8 cellular contexts compared by ENCODE assay signal in the genomic region with DNA sequence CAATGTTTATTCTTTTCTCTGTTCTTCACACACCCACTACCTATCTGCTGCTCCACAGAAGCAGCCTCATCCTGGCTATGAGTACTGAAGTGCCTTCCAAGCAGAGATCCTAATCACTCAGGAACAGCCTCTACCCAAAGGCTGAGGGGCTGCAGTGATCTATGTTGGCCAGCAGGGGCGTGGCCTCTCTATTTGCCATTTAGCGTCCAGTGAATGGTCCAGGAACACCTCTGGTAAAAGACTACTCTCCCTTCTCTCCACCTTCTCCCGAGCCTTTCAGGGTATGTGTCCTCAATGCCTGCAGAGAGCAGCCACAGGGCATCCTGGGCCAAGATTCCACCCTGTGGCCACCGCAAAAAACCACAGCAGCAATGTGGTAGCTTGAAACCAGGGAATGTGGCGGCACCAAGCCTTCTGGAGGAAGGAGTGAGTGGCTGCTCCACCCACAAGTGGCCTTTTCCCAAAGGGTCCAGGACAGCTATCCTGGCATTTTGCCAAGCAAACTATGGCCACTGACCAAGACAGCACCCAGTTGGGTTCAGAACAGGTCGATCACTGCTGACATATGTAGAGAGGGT.
A peak's percentile ranks its signal among the peaks of the same experiment; 100 is the strongest.
DNase-seq lines count a peak whose midpoint lies in the region; ATAC-seq and TF ChIP-seq lines count a peak whose summit lies in the region.

No MANE protein-coding gene starts in this region.

- H3K4me3 ChIP-seq in AG04450 (ENCODE audit: low read depth, low read length) (no peak overlapping the region), parathyroid adenoma (ENCODE audit: low read depth, low read length) (no peak overlapping the region)

- no peaks in the 10 kb centered on the region for H3K79me2 ChIP-seq in parathyroid adenoma

- no peaks in the 10 kb centered on the region for H3K4me1 ChIP-seq in parathyroid adenoma

- H3K9me3 ChIP-seq in AG04450 (ENCODE audit: control insufficient read depth, insufficient read depth, low read length) (no peaks in the 10 kb centered on the region; the same call in 1 of the 2 replicates), parathyroid adenoma (ENCODE audit: control insufficient read depth, low read length) (no peaks in the 10 kb centered on the region)

- ATAC-seq in HG03280 (IDR thresholded peaks at IDR 0.05; ENCODE audit: unreplicated experiment), result no peak

- CTCF ChIA-PET in AG04450 (lab: Charles Lee), result interaction anchor here (0.6 to 3.1 kb wide), 4 partner anchors 26 to 389 kb away, joined by 3 to 38 read pairs (median 14); no protein-coding TSS in a partner anchor

- H3K9ac ChIP-seq in parathyroid adenoma, result no peak overlapping the region

- TF ChIP-seq CTCF in AG04450 (IDR thresholded peaks at IDR 0.05; ENCODE audit: low read depth, low read length) (peak; percentile 62), VCaP (conservative IDR thresholded peaks at IDR 0.05) (peak; percentile 88), parathyroid adenoma (IDR thresholded peaks at IDR 0.05) (peak; percentile 89)

- no peak overlapping the region for H3K4me2 ChIP-seq in parathyroid adenoma (ENCODE audit: low read length)

- H2AFZ ChIP-seq in parathyroid adenoma, result no peak overlapping the region

- POLR2A ChIA-PET in AG04450 (lab: Yijun Ruan, JAX), result interaction anchor here (0.6 kb wide), 1 partner anchor 370 kb away, joined by 4 read pairs; no protein-coding TSS in a partner anchor

- no peak overlapping the region for H3K27ac ChIP-seq in AG04450 (ENCODE audit: low read depth, low read length)
- no peak overlapping the region for H3K27ac ChIP-seq in VCaP
- no peak overlapping the region for H3K27ac ChIP-seq in parathyroid adenoma

- H3K36me3 ChIP-seq in parathyroid adenoma (ENCODE audit: control insufficient read depth, insufficient read depth, low read length), result no peaks in the 10 kb centered on the region

- no peak for TF ChIP-seq POLR2A in erythroblast (IDR thresholded peaks at IDR 0.05; ENCODE audit: low read length)

- peaks cover 8% of the 10 kb centered on the region for H3K27me3 ChIP-seq in AG04450 (ENCODE audit: control insufficient read depth, insufficient read depth, low read length)
- no peaks in the 10 kb centered on the region for H3K27me3 ChIP-seq in parathyroid adenoma (ENCODE audit: control insufficient read depth, insufficient read depth, low read length)

- DNase-seq in AG04450 (ENCODE audit: low read depth, low spot score) (no peak), GM03348 (ENCODE audit: low spot score) (peak; percentile 63), LoVo (ENCODE audit: low spot score) (peak; percentile 58), erythroblast (lab: John Stamatoyannopoulos, UW) (peak; percentile 69 to 71)
- DNase-seq in activated CD4-positive, CD25-positive, alpha-beta regulatory T cell (lab: John Stamatoyannopoulos, UW), result no peak

Comparison
In these comparisons a context has a peak if more than half of its experiments do, and no peak if none do; other contexts are left out.
1. DNase-seq: peak in GM03348 (single experiment), LoVo (single experiment) and erythroblast (2 of 2); none in AG04450 (single experiment) and activated CD4-positive, CD25-positive, alpha-beta regulatory T cell (0 of 4).
2. Peak in every context shown above with its lines, with median percentiles within 50 percentile points of each other: CTCF ChIP-seq.